In genomic region chr11:64582885-64583284, GRCh38 we compare ENCODE assay signal across 2 cellular contexts.
TF ChIP-seq lines count a peak whose summit lies in the region.

No MANE protein-coding gene starts in this region.

TF ChIP-seq in HCT116, 20 proteins besides CTCF, POLR2A, EP300 and RAD21 (continued from another document):
- TF ChIP-seq ZBTB33 (IDR thresholded peaks at IDR 0.05; ENCODE audit: extremely low read depth, insufficient replicate concordance, low read length) (no peak), TCF7L2 (IDR thresholded peaks at IDR 0.05; ENCODE audit: borderline replicate concordance, extremely low read depth, insufficient read depth, insufficient read length) (no peak), FOSL1 (IDR thresholded peaks at IDR 0.05; ENCODE audit: low read depth) (no peak), MAX (IDR thresholded peaks at IDR 0.05) (no peak), REST (IDR thresholded peaks at IDR 0.05; ENCODE audit: low read depth) (no peak), ZNF274 (IDR thresholded peaks at IDR 0.05; ENCODE audit: low read depth, low read length) (no peak), JUND (IDR thresholded peaks at IDR 0.05) (no peak), EGR1 (IDR thresholded peaks at IDR 0.05; ENCODE audit: low read depth) (no peak), SP1 (IDR thresholded peaks at IDR 0.05; ENCODE audit: low read depth) (no peak), SIN3A (IDR thresholded peaks at IDR 0.05; ENCODE audit: low read depth) (no peak), CEBPB (IDR thresholded peaks at IDR 0.05; ENCODE audit: low read depth) (no peak), ZFX (IDR thresholded peaks at IDR 0.05) (no peak), SRF (IDR thresholded peaks at IDR 0.05; ENCODE audit: low read depth) (no peak), POLR2AphosphoS5 (IDR thresholded peaks at IDR 0.05; ENCODE audit: low read depth, low read length) (no peak), EZH2 (IDR thresholded peaks at IDR 0.05) (no peak)

TF ChIP-seq in IMR-90, 13 proteins besides CTCF, POLR2A, EP300 and RAD21 (continued from another document):
- no peak for TF ChIP-seq MXI1 (IDR thresholded peaks at IDR 0.05; ENCODE audit: borderline replicate concordance, low read depth, low read length)
TF ChIP-seq in IMR-90: peak in this region for 0.
